Comparison of ENCODE assay signal across 19 cellular contexts in the genomic region with DNA sequence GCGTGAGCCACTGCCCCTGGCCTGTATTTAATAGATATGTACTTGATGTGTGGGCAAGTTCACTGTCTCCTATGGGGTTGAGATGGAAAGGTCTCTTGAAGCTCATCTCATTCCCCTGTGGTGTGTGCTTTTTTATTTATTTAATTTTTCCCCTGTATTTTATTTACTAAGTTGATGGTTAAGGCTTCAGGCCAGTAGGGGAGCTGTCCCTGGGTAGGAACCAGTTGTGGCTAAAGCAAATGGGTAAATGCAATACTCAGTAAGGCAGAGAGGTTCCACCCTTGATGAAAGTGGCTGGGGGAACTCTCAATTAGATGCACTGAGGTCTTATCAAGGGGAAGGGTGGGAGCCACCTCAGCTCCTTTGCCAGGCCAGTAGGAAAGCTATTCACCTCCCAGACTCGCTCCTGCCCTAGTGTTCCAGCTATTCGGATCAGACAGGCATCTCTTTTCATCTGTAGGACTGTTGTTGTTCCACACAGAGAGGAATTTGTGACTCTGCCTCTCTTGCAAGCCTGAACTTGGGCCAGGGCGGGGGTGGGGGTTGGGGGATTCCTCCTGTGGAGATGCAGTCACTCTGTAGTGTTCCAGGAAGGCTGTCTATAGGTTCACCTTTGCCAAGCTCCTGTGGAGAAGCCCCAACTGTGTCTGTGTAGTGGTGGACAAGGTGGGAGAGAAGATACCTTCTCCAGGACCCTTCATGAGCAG. TPM values are rescaled to one million over a fixed set of nuclear protein-coding genes. Genes with fewer than 3 reads are reported as not detected.
DNase-seq lines count a peak whose midpoint lies in the region; ATAC-seq, FAIRE-seq and TF ChIP-seq lines count a peak whose summit lies in the region.
"Had no signal": no experiment of that assay in that cellular context is flagged by ENCODE, and none has a peak within 500 bp of the region (broad histone marks: within the 10 kb centered on the region; RNA-seq: fewer than 3 reads in every experiment).

No MANE protein-coding gene starts in this region.

- H3K4me3 Mint-ChIP-seq in progenitor cell of endocrine pancreas (ENCODE audit: low read depth) (no peak overlapping the region), T-cell (no peak overlapping the region)
- H3K4me3 Mint-ChIP-seq: activated CD4-positive, alpha-beta memory T cell treated with anti-CD3 and anti-CD28 coated beads, Interleukin-2, amount 10 ng/mL, durations not matched to agents 7 days and 5 days; activated T-cell treated with anti-CD3 and anti-CD28 coated beads, Interleukin-2, amount 50 U/mL, for 24 hours; IgD-negative memory B cell; nephron had no signal

- RAD21 ChIA-PET in HCT116 (lab: Charles Lee; ENCODE audit: low non-redundant PET in 1 of 2, low total read pairs in 2 of 2, uncharacterized antibody in 2 of 2, unreplicated experiment in 2 of 2) = no interaction called here

- no peaks in the 10 kb centered on the region for H3K9me2 ChIP-seq in HCT116 (ENCODE audit: insufficient read depth)

- H3K27ac Mint-ChIP-seq in progenitor cell of endocrine pancreas = no peak overlapping the region
- no peak overlapping the region for H3K27ac Mint-ChIP-seq in T-cell
- H3K27ac Mint-ChIP-seq: activated CD4-positive, alpha-beta memory T cell treated with anti-CD3 and anti-CD28 coated beads, Interleukin-2, amount 10 ng/mL, durations not matched to agents 7 days and 5 days; activated T-cell treated with anti-CD3 and anti-CD28 coated beads, Interleukin-2, amount 50 U/mL, for 24 hours; IgD-negative memory B cell; nephron had no signal

- no peaks in the 10 kb centered on the region for H3K4me1 ChIP-seq in HCT116 (ENCODE audit: control insufficient read depth in 1 of 2, insufficient read depth in 2 of 2, low read length in 2 of 2)
- H3K4me1 ChIP-seq in H1 (replicated peaks in 1 of 4; ENCODE audit: control insufficient read depth in 3 of 4, insufficient read depth in 4 of 4, low read length in 3 of 4) = peaks cover 1 to 14% (median 7%) of the 10 kb centered on the region in 4 experiments; a peak in 6 of 7 replicates
- H3K4me1 ChIP-seq: prostate gland had no signal

- H4K20me1 ChIP-seq in HCT116 (ENCODE audit: insufficient read depth) (no peaks in the 10 kb centered on the region), H1 (replicated peaks in 1 of 2; ENCODE audit: control insufficient read depth in 1 of 2, insufficient read depth in 2 of 2, low read length in 2 of 2) (no peaks in the 10 kb centered on the region)
- H4K20me1 ChIP-seq: BLaER1 had no signal

- no peak overlapping the region for H3K4ac ChIP-seq in H1 (replicated peaks; ENCODE audit: insufficient read length, low read depth, low read length)

- H3K79me1 ChIP-seq in H1 (ENCODE audit: low read depth, low read length) = no peaks in the 10 kb centered on the region

- H3K23me2 ChIP-seq in H1 (ENCODE audit: low read depth, low read length) = no peaks in the 10 kb centered on the region; the same call in 1 of the 2 replicates

- no peak overlapping the region for H2AK5ac ChIP-seq in H1 (ENCODE audit: low read depth, low read length)

- no peak overlapping the region for H3K56ac ChIP-seq in H1 (replicated peaks; ENCODE audit: insufficient read length, low read depth, low read length)

- 85% methylated on average over 4 of the region's 4 CpGs; no CpG with 5 or more reads in 1 of the 2 experiments for WGBS in H1 (ENCODE audit: extremely low coverage in 1 of 2, insufficient coverage in 1 of 2, insufficient read length in 1 of 2, insufficient replicate concordance in 2 of 2, low coverage in 1 of 2, low lambda C conversion rate in 2 of 2, missing lambda C conversion rate in 1 of 2), 2 experiments

- H3K27me3 Mint-ChIP-seq in progenitor cell of endocrine pancreas = no peaks in the 10 kb centered on the region
- no peaks in the 10 kb centered on the region for H3K27me3 Mint-ChIP-seq in T-cell
- H3K27me3 Mint-ChIP-seq: activated CD4-positive, alpha-beta memory T cell treated with anti-CD3 and anti-CD28 coated beads, Interleukin-2, amount 10 ng/mL, durations not matched to agents 7 days and 5 days; activated T-cell treated with anti-CD3 and anti-CD28 coated beads, Interleukin-2, amount 50 U/mL, for 24 hours; IgD-negative memory B cell had no signal

- H3K4me1 Mint-ChIP-seq in progenitor cell of endocrine pancreas (ENCODE audit: low read depth) = peaks cover 1% of the 10 kb centered on the region
- peaks cover 25 to 27% (median 26%) of the 10 kb centered on the region in 3 donors for H3K4me1 Mint-ChIP-seq in T-cell
- H3K4me1 Mint-ChIP-seq: nephron had no signal

- no peak overlapping the region for H4K5ac ChIP-seq in H1 (ENCODE audit: insufficient read length, low read depth, low read length)

- no peak overlapping the region for H3K18ac ChIP-seq in H1 (ENCODE audit: extremely low read depth, low read length)

- no peak for TF ChIP-seq EP300 in H1 (IDR thresholded peaks at IDR 0.05; ENCODE audit: borderline replicate concordance in 1 of 2, low read depth in 2 of 2, low read length in 2 of 2)

- no peaks in the 10 kb centered on the region for H3K27me3 ChIP-seq in HCT116 (ENCODE audit: insufficient read depth, low read length)
- no peaks in the 10 kb centered on the region for H3K27me3 ChIP-seq in H1 (replicated peaks in 1 of 4; ENCODE audit: control insufficient read depth in 3 of 4, extremely low read depth in 1 of 4, insufficient read depth in 3 of 4, low read length in 3 of 4)
- H3K27me3 ChIP-seq: BLaER1, spleen had no signal

- H2BK20ac ChIP-seq in H1 (ENCODE audit: low read length) = no peak overlapping the region

- H3K9me3 Mint-ChIP-seq in progenitor cell of endocrine pancreas (ENCODE audit: low read depth) (peaks cover 26% of the 10 kb centered on the region), T-cell (peaks cover 5 to 24% (median 8%) of the 10 kb centered on the region in 3 donors)

- no peak overlapping the region for H3K4me2 ChIP-seq in HCT116 (ENCODE audit: low read length)
- H3K4me2 ChIP-seq in H1 (ENCODE audit: insufficient read depth in 1 of 2, low read depth in 2 of 2, low read length in 2 of 2) = no peak overlapping the region
- H3K4me2 ChIP-seq: BLaER1 had no signal

- no peak overlapping the region for H2BK5ac ChIP-seq in H1 (ENCODE audit: low read depth, low read length)

- no peak overlapping the region for H3K27ac ChIP-seq in HCT116 (ENCODE audit: low read depth, low read length)
- H3K27ac ChIP-seq in H1 (ENCODE audit: low read depth, low read length) = no peak overlapping the region
- H3K27ac ChIP-seq: BLaER1, prostate gland, spleen had no signal

- H3K79me2 ChIP-seq in HCT116 (ENCODE audit: insufficient read depth, low read length) = peaks cover 5% of the 10 kb centered on the region; the same call in 1 of the 2 replicates
- peaks cover 0 to 50% of the 10 kb centered on the region in 2 experiments; a peak in 2 of 4 replicates for H3K79me2 ChIP-seq in H1 (ENCODE audit: control insufficient read depth in 1 of 2, insufficient read depth in 2 of 2, low read length in 2 of 2)

- H3K4me3 ChIP-seq in HCT116 (replicated peaks in 1 of 2; ENCODE audit: low read depth in 1 of 2, low read length in 2 of 2) (no peak overlapping the region), H1 (ENCODE audit: extremely low read depth in 1 of 4, insufficient read depth in 2 of 4, low read depth in 3 of 4, low read length in 4 of 4) (no peak overlapping the region)
- H3K4me3 ChIP-seq: BLaER1, prostate gland, spleen had no signal

- H3K23ac ChIP-seq in H1 (ENCODE audit: insufficient read length) = no peak overlapping the region

- H2BK12ac ChIP-seq in H1 (ENCODE audit: low read depth, low read length) = no peak overlapping the region

- H2BK15ac ChIP-seq in H1 (ENCODE audit: low read length) = no peak overlapping the region

- POLR2A ChIA-PET in HCT116 (lab: Charles Lee) = interaction anchor here (0.6 kb wide), 1 partner anchor 13 kb away, joined by 3 read pairs; no protein-coding TSS in a partner anchor
- POLR2A ChIA-PET in H1 (lab: Charles Lee; ENCODE audit: partially characterized antibody) = interaction anchor here (0.6 to 1.3 kb wide), 5 partner anchors 27 to 340 kb away, joined by 3 to 4 read pairs (median 3); partner anchors contain the start of gene MSL2
- POLR2A ChIA-PET in T-cell (lab: Charles Lee) = no interaction called here

- TF ChIP-seq CTCF in HCT116 (IDR thresholded peaks at IDR 0.05 in 2 of 3, conservative IDR thresholded peaks at IDR 0.05 in 1 of 3; ENCODE audit: borderline replicate concordance in 1 of 3, insufficient read depth in 1 of 3, low read depth in 2 of 3, low read length in 2 of 3) (peak in 2 of 3 experiments; percentile 18; a peak in 1 of 6 replicates), H1 (IDR thresholded peaks at IDR 0.05; ENCODE audit: control extremely low read depth in 1 of 3, insufficient read depth in 1 of 3, low read depth in 1 of 3, low read length in 3 of 3) (peak in 2 of 3 experiments; percentile 23; a peak in 3 of 4 replicates), progenitor cell of endocrine pancreas (IDR thresholded peaks at IDR 0.05; ENCODE audit: unreplicated experiment) (peak; percentile 6)

- BruUV-seq in HCT116 (replicated peaks; lab: Mats Ljungman, UMichigan) = no TSS peak

- ATAC-seq in HCT116 (peak; percentile 44), T-cell (replicated peaks in 1 of 4) (no peak), GM21423 (IDR thresholded peaks at IDR 0.05; ENCODE audit: unreplicated experiment) (no peak)
- ATAC-seq: Right ventricle myocardium inferior had no signal

- no peak overlapping the region for H4K8ac ChIP-seq in H1 (ENCODE audit: extremely low read depth, insufficient read depth, low read length)

- CTCF ChIA-PET in HCT116 (lab: Charles Lee) = interaction anchor here (1.1 kb wide), 1 partner anchor 11 kb away, joined by 3 read pairs; no protein-coding TSS in a partner anchor
- CTCF ChIA-PET in H1 (lab: Charles Lee; ENCODE audit: partially characterized antibody) = interaction anchor here (0.7 to 1.6 kb wide), 4 partner anchors 10 to 186 kb away, joined by 3 to 8 read pairs (median 4); no protein-coding TSS in a partner anchor
- CTCF ChIA-PET in T-cell (lab: Charles Lee) = no interaction called here

- H4K91ac ChIP-seq in H1 (replicated peaks; ENCODE audit: insufficient read length, low read length) = no peak overlapping the region

- TF ChIP-seq POLR2A in HCT116 (IDR thresholded peaks at IDR 0.05; ENCODE audit: borderline replicate concordance, extremely low read depth, insufficient read depth, insufficient read length) = no peak
- TF ChIP-seq POLR2A in H1 (IDR thresholded peaks at IDR 0.05; ENCODE audit: control extremely low read depth in 1 of 2, low read depth in 2 of 2, low read length in 2 of 2) = no peak

- intact Hi-C loops in HCT116 (cut with micrococcal nuclease) = no loop called here

- no peak overlapping the region for H3K14ac ChIP-seq in H1 (ENCODE audit: insufficient read length)

- TF ChIP-seq RAD21 in HCT116 (IDR thresholded peaks at IDR 0.05; ENCODE audit: low read depth) (no peak), H1 (IDR thresholded peaks at IDR 0.05 in 1 of 2, conservative IDR thresholded peaks at IDR 0.05 in 1 of 2; ENCODE audit: low read depth in 2 of 2, low read length in 2 of 2) (no peak; a peak in 1 of 4 replicates)

- H3K9me3 ChIP-seq in HCT116 (ENCODE audit: control insufficient read depth in 1 of 2, insufficient read depth in 1 of 2, low read depth in 1 of 2, low read length in 2 of 2) = peaks cover 8 to 9% of the 10 kb centered on the region in 2 experiments; a peak in 2 of 4 replicates
- peaks cover 9 to 16% of the 10 kb centered on the region in 2 experiments for H3K9me3 ChIP-seq in H1 (ENCODE audit: insufficient read depth in 2 of 2, low read depth in 1 of 2, low read length in 1 of 2)
- H3K9me3 ChIP-seq: prostate gland had no signal

- H3K9ac ChIP-seq in HCT116 (ENCODE audit: low read length) = no peak overlapping the region
- no peak overlapping the region for H3K9ac ChIP-seq in H1 (replicated peaks in 1 of 4; ENCODE audit: extremely low read depth in 1 of 4, low read depth in 3 of 4, low read length in 3 of 4)
- H3K9ac ChIP-seq: BLaER1 had no signal

- H2BK120ac ChIP-seq in H1 (replicated peaks; ENCODE audit: low read depth, low read length) = no peak overlapping the region

- H3K36me3 ChIP-seq in HCT116 (ENCODE audit: control insufficient read depth in 1 of 2, insufficient read depth in 2 of 2, low read length in 2 of 2) (0 out of 4 replicates have a peak, but pooled peaks cover 0 to 6% of the 10 kb centered on the region in 2 experiments), H1 (ENCODE audit: control insufficient read depth in 2 of 4, insufficient read depth in 4 of 4, low read length in 3 of 4) (peaks cover 0 to 8% (median 4%) of the 10 kb centered on the region in 4 experiments; a peak in 4 of 8 replicates)
- H3K36me3 ChIP-seq: prostate gland had no signal

- no peak for FAIRE-seq in H1 (lab: Jason Lieb, UNC)

- peaks cover 56% of the 10 kb centered on the region for H3K36me3 Mint-ChIP-seq in progenitor cell of endocrine pancreas (ENCODE audit: insufficient read depth)
- H3K36me3 Mint-ChIP-seq in T-cell = peaks cover 67% of the 10 kb centered on the region

- no peak for DNase-seq in HCT116 (ENCODE audit: low read depth, low spot score)
- DNase-seq in RPMI8226 = peak; percentile 32
- DNase-seq in H1 (ENCODE audit: low read depth in 1 of 2, low spot score in 2 of 2) = no peak
- no peak for DNase-seq in progenitor cell of endocrine pancreas (ENCODE audit: low spot score, unreplicated experiment)
- DNase-seq in DMS79 treated with DMSO at 0.1 percent for 48 hours (lab: John Stamatoyannopoulos, UW) = no peak
- no peak for DNase-seq in T-cell
- DNase-seq: activated CD4-positive, alpha-beta memory T cell treated with anti-CD3 and anti-CD28 coated beads, Interleukin-2, amount 10 ng/mL, durations not matched to agents 7 days and 5 days; activated naive CD4-positive, alpha-beta T cell treated with anti-CD3 and anti-CD28 coated beads, Interleukin-2, amount 50 U/mL, for 16 hours; activated T-cell treated with anti-CD3 and anti-CD28 coated beads, Interleukin-2, amount 50 U/mL, for 24 hours; hippocampal formation; spleen; stimulated activated CD8-positive, alpha-beta memory T cell treated with anti-CD3 and anti-CD28 coated beads, Interleukin-4, amount 100 ng/mL, for 48 hours; T-helper 1 cell had no signal

- H2AFZ ChIP-seq in HCT116 (ENCODE audit: low read depth, low read length, poor library complexity, severe bottlenecking) (no peak overlapping the region), H1 (ENCODE audit: low read length) (no peak overlapping the region)

RNA-seq across cellular contexts. Expression of gene PCCB, which starts 26.1 kb away (rescaled TPM):
- total RNA-seq in HCT116 (2021; ENCODE audit: unreplicated experiment) (48.9 TPM), progenitor cell of endocrine pancreas (37.4 and 44.2 TPM in 2 replicates), T-cell (10 to 100 TPM; 13.8 to 19.3 (median 16.1) TPM)
- polyA plus RNA-seq in HCT116 (2012) = 61.1 and 61.9 TPM in 2 replicates
- 56.7 and 60.2 TPM in 2 replicates for total RNA-seq in H1 (2021; fragmentation: NEBNext Ultra II Directional; extraction: Animal tissue kit (Norgen Biotek cat#: 25700))
- 60.8 and 84.4 TPM in 2 replicates for polyA plus RNA-seq in H1 (2011; rRNA removed)
- 82.6 TPM for polyA plus RNA-seq in H1 (2011; cell fraction: cytosol; rRNA removed)
- polyA plus RNA-seq in H1 (2011; cell fraction: nucleus; rRNA removed) = 63.8 TPM
- 69.8 to 75.3 TPM (median 73.3 TPM) in 4 replicates for polyA plus RNA-seq in H1 (2012, experiment 1 of 2)
- polyA plus RNA-seq in H1 (2012, experiment 2 of 2) = 41.3 TPM
- 35.0 TPM for polyA plus RNA-seq in H1 (2013, experiment 1 of 2)
- polyA plus RNA-seq in H1 (2013, experiment 2 of 2) = 35.0 TPM
- 112 and 123 TPM in 2 replicates for polyA minus RNA-seq in H1 (2011; rRNA and poly(A)+ RNA removed)
- polyA minus RNA-seq in H1 (2011; cell fraction: cytosol; rRNA and poly(A)+ RNA removed) = 44.0 TPM
- 31.8 TPM for polyA minus RNA-seq in H1 (2011; cell fraction: nucleus; rRNA and poly(A)+ RNA removed)

Comparison
In these comparisons a context has a peak if more than half of its experiments do, and no peak if none do; other contexts are left out.
1. CTCF ChIA-PET loops: an anchor here in HCT116 (1.1 kb wide) and H1 (0.7 to 1.6 kb wide); none called in T-cell.
2. POLR2A ChIA-PET loops: an anchor here in HCT116 (0.6 kb wide) and H1 (0.6 to 1.3 kb wide); none called in T-cell.
3. Of the 16 proteins assayed by ChIP-seq in both H1 and HCT116: peak only in H1: none; only in HCT116: none; in both: CTCF; in neither: 15.